17 cellular contexts compared by ENCODE assay signal in the genomic region with DNA sequence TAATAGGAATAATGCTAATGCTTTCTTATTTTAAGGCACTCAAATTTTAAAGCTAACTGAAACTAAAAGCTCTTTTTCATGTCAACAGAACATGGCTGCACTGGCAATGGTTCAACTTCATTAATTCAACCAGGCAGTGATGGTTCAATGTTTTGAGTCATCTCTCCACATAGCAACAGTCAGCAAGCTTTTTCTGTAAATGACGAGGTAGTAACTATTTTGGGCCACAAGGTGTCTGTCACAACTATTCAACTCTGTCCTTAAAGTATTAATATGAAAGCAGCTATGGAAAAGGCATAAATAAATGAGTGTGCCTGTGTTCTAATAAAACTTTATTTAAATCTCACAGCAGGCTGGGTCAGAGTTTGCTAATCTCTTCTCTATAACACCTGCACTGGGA.
DNase-seq lines count a peak whose midpoint lies in the region; ATAC-seq, FAIRE-seq and TF ChIP-seq lines count a peak whose summit lies in the region.
"Had no signal": no experiment of that assay in that cellular context is flagged by ENCODE, and none has a peak within 500 bp of the region (broad histone marks: within the 10 kb centered on the region; RNA-seq: fewer than 3 reads in every experiment).

No MANE protein-coding gene starts in this region.

- H2AK5ac ChIP-seq in mesenchymal stem cell (ENCODE audit: low read length, severe bottlenecking), result no peak overlapping the region

- no peak for TF ChIP-seq RAD21 in GM12878 (IDR thresholded peaks at IDR 0.05; ENCODE audit: insufficient read depth, low read depth, low read length)

- ATAC-seq in GM18868 (IDR thresholded peaks at IDR 0.05; ENCODE audit: unreplicated experiment) (peak; percentile 60), GM12878 (peak; percentile 75), HG03342 (IDR thresholded peaks at IDR 0.05; ENCODE audit: unreplicated experiment) (no peak), T-helper 17 cell (no peak)
- ATAC-seq: activated CD8-positive, alpha-beta T cell treated with anti-CD3 and anti-CD28 coated beads for 36 hours; natural killer cell treated with Interleukin-12 subunit alpha and Interleukin-12 subunit beta and Interleukin-15 and Interleukin-18, amount 100 ng/mL, for 72 hours had no signal

- H3K27ac Mint-ChIP-seq in T-helper 17 cell, result no peak overlapping the region
- H3K27ac Mint-ChIP-seq: activated CD8-positive, alpha-beta T cell treated with anti-CD3 and anti-CD28 coated beads for 36 hours; natural killer cell treated with Interleukin-12 subunit alpha and Interleukin-12 subunit beta and Interleukin-15 and Interleukin-18, amount 100 ng/mL, for 72 hours; T-helper 2 cell treated with Interferon-gamma antibody and Interleukin-4, amounts not matched to agents 5 μg/mL and 100 μg/mL, for 36 hours had no signal

- H2BK120ac ChIP-seq in mesenchymal stem cell (ENCODE audit: low read depth, low read length), result no peak overlapping the region

- FAIRE-seq in GM12878 (lab: Jason Lieb, UNC), result no peak
- FAIRE-seq: colon, frontal cortex, small intestine had no signal

- no peaks in the 10 kb centered on the region for H3K27me3 Mint-ChIP-seq in T-helper 17 cell
- H3K27me3 Mint-ChIP-seq: activated CD8-positive, alpha-beta T cell treated with anti-CD3 and anti-CD28 coated beads for 36 hours; natural killer cell treated with Interleukin-12 subunit alpha and Interleukin-12 subunit beta and Interleukin-15 and Interleukin-18, amount 100 ng/mL, for 72 hours had no signal

- H2BK12ac ChIP-seq in mesenchymal stem cell (ENCODE audit: low read length in 2 of 2), result no peak overlapping the region

- H3K9ac ChIP-seq in GM12878 (ENCODE audit: control insufficient read depth, insufficient read depth, low read length), result no peak overlapping the region
- H3K9ac ChIP-seq in mesenchymal stem cell (ENCODE audit: low read length), result no peak overlapping the region

- SMC1A ChIA-PET in GM12878 (lab: Charles Lee; ENCODE audit: uncharacterized antibody, unreplicated experiment), result no interaction called here

- TF ChIP-seq EP300 in GM12878 (IDR thresholded peaks at IDR 0.05; ENCODE audit: borderline replicate concordance in 1 of 2, control insufficient read depth in 1 of 2, low read depth in 2 of 2, low read length in 2 of 2), result no peak

- TF ChIP-seq CTCF in LNCaP clone FGC (IDR thresholded peaks at IDR 0.05; ENCODE audit: control insufficient read depth, extremely low read depth, insufficient read depth) (peak; percentile 46), GM12878 (IDR thresholded peaks at IDR 0.05 in 2 of 3, conservative IDR thresholded peaks at IDR 0.05 in 1 of 3; ENCODE audit: control insufficient read depth in 2 of 3, extremely low read depth in 1 of 3, insufficient read depth in 1 of 3, low read depth in 3 of 3, low read length in 3 of 3) (peak in 1 of 3 experiments; percentile 2; a peak in 1 of 6 replicates), right atrium auricular region (IDR thresholded peaks at IDR 0.05) (no peak)

- no peak overlapping the region for H3K27ac ChIP-seq in GM12878 (ENCODE audit: control insufficient read depth, insufficient read depth)
- H3K27ac ChIP-seq in mesenchymal stem cell (ENCODE audit: low read length, poor library complexity, severe bottlenecking), result no peak overlapping the region
- no peak overlapping the region for H3K27ac ChIP-seq in right atrium auricular region
- H3K27ac ChIP-seq: thoracic aorta had no signal

- H3K27me3 ChIP-seq in GM12878 (replicated peaks in 1 of 2; ENCODE audit: control insufficient read depth in 2 of 2, insufficient read depth in 2 of 2, low read length in 1 of 2) (no peaks in the 10 kb centered on the region), mesenchymal stem cell (ENCODE audit: control insufficient read depth in 1 of 2, insufficient read depth in 1 of 2, low read length in 2 of 2) (no peaks in the 10 kb centered on the region), right atrium auricular region (no peaks in the 10 kb centered on the region)

- no peak overlapping the region for H3K4me3 ChIP-seq in LNCaP clone FGC (ENCODE audit: low read depth, low read length)
- no peak overlapping the region for H3K4me3 ChIP-seq in GM12878
- no peak overlapping the region for H3K4me3 ChIP-seq in mesenchymal stem cell (ENCODE audit: insufficient read depth in 1 of 2, low read depth in 1 of 2, low read length in 2 of 2)
- no peak overlapping the region for H3K4me3 ChIP-seq in right atrium auricular region
- H3K4me3 ChIP-seq: thoracic aorta had no signal

- H3K4me3 Mint-ChIP-seq in T-helper 17 cell, result no peak overlapping the region
- H3K4me3 Mint-ChIP-seq: activated CD8-positive, alpha-beta T cell treated with anti-CD3 and anti-CD28 coated beads for 36 hours; natural killer cell treated with Interleukin-12 subunit alpha and Interleukin-12 subunit beta and Interleukin-15 and Interleukin-18, amount 100 ng/mL, for 72 hours; T-helper 2 cell treated with Interferon-gamma antibody and Interleukin-4, amounts not matched to agents 5 μg/mL and 100 μg/mL, for 36 hours had no signal

- H4K91ac ChIP-seq in mesenchymal stem cell (ENCODE audit: low read length), result no peak overlapping the region

- H2BK15ac ChIP-seq in mesenchymal stem cell (ENCODE audit: low read depth, poor library complexity, severe bottlenecking), result no peak overlapping the region

- peak; percentile 13 for DNase-seq in LNCaP clone FGC (ENCODE audit: low read depth)
- no peak for DNase-seq in GM12878 (ENCODE audit: low read depth, low spot score)
- peak; percentile 14 for DNase-seq in mesenchymal stem cell
- DNase-seq in T-helper 17 cell, result no peak
- no peak for DNase-seq in right atrium auricular region (ENCODE audit: low spot score)
- DNase-seq: activated CD8-positive, alpha-beta T cell treated with anti-CD3 and anti-CD28 coated beads for 36 hours; activated gamma-delta T cell treated with Interleukin-2 at 50 U/mL for 16 hours; H7; NCI-H187 treated with DMSO at 0.1 percent for 48 hours; small intestine had no signal

- no peak overlapping the region for H3K23ac ChIP-seq in mesenchymal stem cell (ENCODE audit: low read length in 2 of 2)

- H3K4me2 ChIP-seq in GM12878 (ENCODE audit: control insufficient read depth, insufficient read depth) (no peak overlapping the region), mesenchymal stem cell (ENCODE audit: low read length, poor library complexity, severe bottlenecking) (no peak overlapping the region)

- TF ChIP-seq POLR2A in GM12878 (IDR thresholded peaks at IDR 0.05; ENCODE audit: low read depth, low read length), result no peak

- no peak overlapping the region for H3K4ac ChIP-seq in mesenchymal stem cell (ENCODE audit: low read depth in 1 of 2, low read length in 2 of 2)

- H3K4me1 Mint-ChIP-seq in T-helper 17 cell, result no peaks in the 10 kb centered on the region

- H2AFZ ChIP-seq in GM12878 (ENCODE audit: control insufficient read depth, low read depth, low read length), result no peak overlapping the region
- no peak overlapping the region for H2AFZ ChIP-seq in mesenchymal stem cell (ENCODE audit: low read depth, low read length)

- H3K79me2 ChIP-seq in GM12878 (ENCODE audit: control insufficient read depth, insufficient read depth, low read length), result no peaks in the 10 kb centered on the region

- in situ Hi-C loops in GM12878 (cut with MboI), result no loop called here

- H3K36me3 ChIP-seq in GM12878 (ENCODE audit: control insufficient read depth in 2 of 2, insufficient read depth in 2 of 2, low read length in 1 of 2) (no peaks in the 10 kb centered on the region), mesenchymal stem cell (ENCODE audit: control insufficient read depth in 1 of 2, insufficient read depth in 2 of 2, low read depth in 1 of 2, low read length in 2 of 2) (no peaks in the 10 kb centered on the region), right atrium auricular region (no peaks in the 10 kb centered on the region)
- H3K36me3 ChIP-seq: thoracic aorta had no signal

- H3K18ac ChIP-seq in mesenchymal stem cell (ENCODE audit: low read depth in 1 of 2, low read length in 2 of 2), result no peak overlapping the region

- no peaks in the 10 kb centered on the region for H4K20me1 ChIP-seq in GM12878 (ENCODE audit: control insufficient read depth, insufficient read depth)

- no peaks in the 10 kb centered on the region for H3K79me1 ChIP-seq in mesenchymal stem cell (replicated peaks; ENCODE audit: low read length, poor library complexity, severe bottlenecking)

- H4K8ac ChIP-seq in mesenchymal stem cell (ENCODE audit: low read length), result no peak overlapping the region

- H3K36me3 Mint-ChIP-seq in T-helper 17 cell (ENCODE audit: low read depth), result no peaks in the 10 kb centered on the region
- H3K36me3 Mint-ChIP-seq: natural killer cell treated with Interleukin-12 subunit alpha and Interleukin-12 subunit beta and Interleukin-15 and Interleukin-18, amount 100 ng/mL, for 72 hours had no signal

- POLR2A ChIA-PET in GM12878 (lab: Charles Lee), result no interaction called here

- H2BK5ac ChIP-seq in mesenchymal stem cell (ENCODE audit: low read depth, low read length, poor library complexity, severe bottlenecking), result no peak overlapping the region

- H3K9me3 ChIP-seq in GM12878 (replicated peaks; ENCODE audit: control insufficient read depth, insufficient read depth, low read length) (no peaks in the 10 kb centered on the region), mesenchymal stem cell (ENCODE audit: control insufficient read depth, low read length) (no peaks in the 10 kb centered on the region), T-helper 17 cell (ENCODE audit: control insufficient read depth, low read length, poor library complexity, severe bottlenecking) (no peaks in the 10 kb centered on the region), right atrium auricular region (no peaks in the 10 kb centered on the region)
- H3K9me3 ChIP-seq: thoracic aorta had no signal

- no peaks in the 10 kb centered on the region for H3K4me1 ChIP-seq in GM12878 (ENCODE audit: control insufficient read depth, insufficient read depth, low read length)
- no peaks in the 10 kb centered on the region for H3K4me1 ChIP-seq in mesenchymal stem cell (ENCODE audit: control insufficient read depth, insufficient read depth, low read depth, low read length)
- no peaks in the 10 kb centered on the region for H3K4me1 ChIP-seq in right atrium auricular region

- no TSS peak for BruUV-seq in GM12878 (replicated peaks; lab: Mats Ljungman, UMichigan)

- RAD21 ChIA-PET in GM12878 (lab: Charles Lee; ENCODE audit: unreplicated experiment), result interaction anchor here (1.1 kb wide), 1 partner anchor 119 kb away, joined by 3 read pairs; no protein-coding TSS in a partner anchor

- CTCF ChIA-PET in GM12878 (lab: Yijun Ruan, JAX), result interaction anchor here (0.6 to 1.2 kb wide), 7 partner anchors 10 to 1320 kb away, joined by 3 to 4 read pairs (median 3); no protein-coding TSS in a partner anchor

- H3K14ac ChIP-seq in mesenchymal stem cell (ENCODE audit: low read length in 2 of 2), result no peak overlapping the region

- WGBS in GM12878 (ENCODE audit: insufficient coverage, insufficient replicate concordance, low lambda C conversion rate, missing lambda C conversion rate), result 0% methylated on average over 1 of the region's 1 CpG
- WGBS in mesenchymal stem cell, result no CpG with 5 or more reads among the region's 1 CpG

- intact Hi-C loops in GM12878 (cut with micrococcal nuclease; ENCODE audit: unreplicated experiment), result no loop called here

TF ChIP-seq in GM12878, 131 proteins besides CTCF, POLR2A, EP300 and RAD21 (continues in another document):
- TF ChIP-seq TCF3 (IDR thresholded peaks at IDR 0.05; ENCODE audit: borderline replicate concordance, insufficient read depth, low read depth, low read length), result no peak
- peak; percentile 27; the same call in 1 of the 2 replicates for TF ChIP-seq SMC3 (IDR thresholded peaks at IDR 0.05; ENCODE audit: borderline replicate concordance, low read length)

Comparison
In these comparisons a context has a peak if more than half of its experiments do, and no peak if none do; other contexts are left out.
1. ATAC-seq: peak in GM18868 (single experiment) and GM12878 (single experiment); none in HG03342 (single experiment) and T-helper 17 cell (single experiment).
2. DNase-seq: peak in LNCaP clone FGC (single experiment) and mesenchymal stem cell (single experiment); none in GM12878 (single experiment), T-helper 17 cell (0 of 3) and right atrium auricular region (single experiment).